Comparison of ENCODE assay signal across 8 cellular contexts in the genomic region with DNA sequence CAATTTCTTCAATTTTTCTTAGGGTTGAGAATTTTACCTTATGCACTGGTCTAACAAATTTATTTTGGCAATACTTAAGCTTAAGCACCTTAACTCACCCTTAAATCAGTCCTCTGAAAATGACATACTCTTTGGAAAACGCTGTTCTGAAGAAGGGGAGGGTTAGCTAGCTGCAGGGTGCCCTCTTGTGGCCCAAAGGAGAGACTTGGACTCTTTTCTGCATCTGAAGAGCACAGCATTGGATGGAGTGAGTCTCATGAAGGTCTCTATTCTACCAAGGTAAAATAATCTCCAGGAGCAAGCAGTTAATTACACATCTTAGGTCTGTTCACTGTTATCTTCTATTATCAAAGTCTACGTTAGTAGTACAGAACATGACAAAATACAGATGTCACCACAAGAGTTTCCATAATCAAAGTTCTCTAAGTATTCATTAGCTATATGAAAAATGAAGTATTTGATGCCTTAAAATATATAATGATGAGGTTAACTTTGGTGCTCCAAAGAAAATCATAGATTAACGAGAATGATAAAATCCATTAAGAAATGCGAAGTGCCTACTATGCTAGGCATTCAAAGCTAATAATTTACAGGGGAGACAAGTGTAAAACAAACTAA. TPM values are rescaled to one million over a fixed set of nuclear protein-coding genes. Genes with fewer than 3 reads are reported as not detected.
DNase-seq lines count a peak whose midpoint lies in the region; ATAC-seq and TF ChIP-seq lines count a peak whose summit lies in the region.

No MANE protein-coding gene starts in this region.

- peak; percentile 98 for ATAC-seq in HCT116
- ATAC-seq in WTC11 = peak; percentile 92
- ATAC-seq in thoracic aorta (ENCODE audit: insufficient number of reproducible peaks, low FRiP score, low read depth) = no peak

- WGBS in mesendoderm (ENCODE audit: extremely low coverage, insufficient coverage, low lambda C conversion rate) = no CpG with 5 or more reads among the region's 4 CpGs

- H3K36me3 Mint-ChIP-seq in WTC11 = peaks cover 24% of the 10 kb centered on the region

- BruUV-seq in HCT116 (replicated peaks; lab: Mats Ljungman, UMichigan) = no TSS peak

- no peak overlapping the region for H2AK5ac ChIP-seq in mesendoderm (ENCODE audit: low read length)

- H3K36me3 ChIP-seq in HCT116 (ENCODE audit: control insufficient read depth in 1 of 2, insufficient read depth in 2 of 2, low read length in 2 of 2) = peaks cover 16 to 22% of the 10 kb centered on the region in 2 experiments; a peak in 3 of 4 replicates
- no peaks in the 10 kb centered on the region for H3K36me3 ChIP-seq in mesendoderm (ENCODE audit: control insufficient read depth, insufficient read depth, low read length)
- H3K36me3 ChIP-seq in thoracic aorta = no peaks in the 10 kb centered on the region

- no peak overlapping the region for H3K27ac Mint-ChIP-seq in WTC11

- H3K27ac ChIP-seq in HCT116 (ENCODE audit: low read depth, low read length) (no peak overlapping the region), mesendoderm (ENCODE audit: low read depth, low read length) (no peak overlapping the region), thoracic aorta (no peak overlapping the region)

- H3K9ac ChIP-seq in HCT116 (ENCODE audit: low read length) (no peak overlapping the region), mesendoderm (ENCODE audit: low read length) (no peak overlapping the region)

- no peak overlapping the region for H2BK15ac ChIP-seq in mesendoderm (replicated peaks; ENCODE audit: low read depth)

- H3K9me3 Mint-ChIP-seq in WTC11 = no peaks in the 10 kb centered on the region

- H3K9me3 ChIP-seq in HCT116 (ENCODE audit: control insufficient read depth in 1 of 2, insufficient read depth in 1 of 2, low read depth in 1 of 2, low read length in 2 of 2) (no peaks in the 10 kb centered on the region), thoracic aorta (no peaks in the 10 kb centered on the region)

- H2BK5ac ChIP-seq in mesendoderm (ENCODE audit: low read length) = no peak overlapping the region

- H3K27me3 Mint-ChIP-seq in WTC11 (ENCODE audit: low read depth) = no peaks in the 10 kb centered on the region

- no peak overlapping the region for H3K4me3 Mint-ChIP-seq in WTC11

- RAD21 ChIA-PET in HCT116 (lab: Charles Lee; ENCODE audit: low non-redundant PET in 1 of 2, low total read pairs in 2 of 2, uncharacterized antibody in 2 of 2, unreplicated experiment in 2 of 2) = no interaction called here

- no peak overlapping the region for H3K4me3 ChIP-seq in HCT116 (replicated peaks in 1 of 2; ENCODE audit: low read depth in 1 of 2, low read length in 2 of 2)
- H3K4me3 ChIP-seq in mesendoderm (ENCODE audit: low read length) = no peak overlapping the region
- H3K4me3 ChIP-seq in thoracic aorta = no peak overlapping the region

- DNase-seq in NCI-H2081 (lab: John Stamatoyannopoulos, UW) (peak; percentile 17 to 60), NCI-H2081 treated with DMSO at 0.1 percent for 48 hours (lab: John Stamatoyannopoulos, UW) (no peak), HCT116 (ENCODE audit: low read depth, low spot score) (peak; percentile 24), NCI-H1436 treated with DMSO at 0.1 percent for 48 hours (lab: John Stamatoyannopoulos, UW) (peak; percentile 3), WTC11 (ENCODE audit: low spot score) (peak; percentile 36), mesendoderm (peak; percentile 78), thoracic aorta (ENCODE audit: low spot score) (no peak)
- peak; percentile 27 for DNase-seq in effector CD4-positive, alpha-beta T cell

- H3K79me2 ChIP-seq in HCT116 (ENCODE audit: insufficient read depth, low read length) (peaks cover 100% of the 10 kb centered on the region), mesendoderm (ENCODE audit: control insufficient read depth, insufficient read depth, low read length) (peaks cover 54% of the 10 kb centered on the region)

- H4K5ac ChIP-seq in mesendoderm (ENCODE audit: low read length) = no peak overlapping the region

- H3K79me1 ChIP-seq in mesendoderm (ENCODE audit: low read length) = peaks cover 8% of the 10 kb centered on the region

- TF ChIP-seq CTCF in HCT116 (IDR thresholded peaks at IDR 0.05 in 2 of 3, conservative IDR thresholded peaks at IDR 0.05 in 1 of 3; ENCODE audit: borderline replicate concordance in 1 of 3, insufficient read depth in 1 of 3, low read depth in 2 of 3, low read length in 2 of 3) = peak; percentile 69 to 88 (median 85)
- peak; percentile 50 for TF ChIP-seq CTCF in WTC11 (IDR thresholded peaks at IDR 0.05)
- TF ChIP-seq CTCF in thoracic aorta (IDR thresholded peaks at IDR 0.05) = peak; percentile 59

- H3K4me1 ChIP-seq in HCT116 (ENCODE audit: control insufficient read depth in 1 of 2, insufficient read depth in 2 of 2, low read length in 2 of 2) (no peaks in the 10 kb centered on the region), mesendoderm (ENCODE audit: control insufficient read depth, low read depth, low read length) (peaks cover 3% of the 10 kb centered on the region), thoracic aorta (ENCODE audit: control insufficient read depth in 1 of 2, low read depth in 2 of 2) (peaks cover 5 to 27% of the 10 kb centered on the region in 2 donors)

- peak; percentile 68 for TF ChIP-seq RAD21 in HCT116 (IDR thresholded peaks at IDR 0.05; ENCODE audit: low read depth)

- H3K27me3 ChIP-seq in HCT116 (ENCODE audit: insufficient read depth, low read length) (no peaks in the 10 kb centered on the region), mesendoderm (ENCODE audit: insufficient read depth, low read length, poor library complexity) (no peaks in the 10 kb centered on the region), thoracic aorta (replicated peaks; ENCODE audit: insufficient read depth) (no peaks in the 10 kb centered on the region)

- H3K4me1 Mint-ChIP-seq in WTC11 = peaks cover 62% of the 10 kb centered on the region

- POLR2A ChIA-PET in HCT116 (lab: Charles Lee) = interaction anchor here (1.6 kb wide), 1 partner anchor 120 kb away, joined by 3 read pairs; a partner anchor contains a TSS
- POLR2A ChIA-PET in WTC11 (lab: Charles Lee) = interaction anchor here (0.6 kb wide), 1 partner anchor 154 kb away, joined by 4 read pairs; no protein-coding TSS in a partner anchor

- no peak overlapping the region for H3K4ac ChIP-seq in mesendoderm (ENCODE audit: low read depth, low read length)

- H3K4me2 ChIP-seq in HCT116 (ENCODE audit: low read length) (no peak overlapping the region), mesendoderm (ENCODE audit: low read length) (no peak overlapping the region)

- CTCF ChIA-PET in HCT116 (lab: Charles Lee) (interaction anchor here (1.0 to 3.5 kb wide), 18 partner anchors 9 to 370 kb away, joined by 3 to 25 read pairs (median 5); no protein-coding TSS in a partner anchor), WTC11 (lab: Charles Lee) (interaction anchor here (0.6 to 2.7 kb wide), 17 partner anchors 10 to 329 kb away, joined by 3 to 14 read pairs (median 4); no protein-coding TSS in a partner anchor)

- H3K23ac ChIP-seq in mesendoderm (ENCODE audit: low read length) = no peak overlapping the region

- H4K8ac ChIP-seq in mesendoderm (ENCODE audit: low read depth, low read length) = no peak overlapping the region

- H4K20me1 ChIP-seq in HCT116 (ENCODE audit: insufficient read depth) = peaks cover 65% of the 10 kb centered on the region

- TF ChIP-seq POLR2A in HCT116 (IDR thresholded peaks at IDR 0.05; ENCODE audit: borderline replicate concordance, extremely low read depth, insufficient read depth, insufficient read length) = no peak

- H3K18ac ChIP-seq in mesendoderm (ENCODE audit: low read length) = no peak overlapping the region

- intact Hi-C loops in HCT116 (cut with micrococcal nuclease) = no loop called here

- no peak overlapping the region for H3K56ac ChIP-seq in mesendoderm (ENCODE audit: low read length)

- no peaks in the 10 kb centered on the region for H3K9me2 ChIP-seq in HCT116 (ENCODE audit: insufficient read depth)

- no peak overlapping the region for H2AFZ ChIP-seq in HCT116 (ENCODE audit: low read depth, low read length, poor library complexity, severe bottlenecking)

- no peak overlapping the region for H2BK120ac ChIP-seq in mesendoderm (ENCODE audit: low read depth, low read length)

TF ChIP-seq in HCT116, 20 proteins besides CTCF, POLR2A, EP300 and RAD21:
- TF ChIP-seq, protein P1, sequence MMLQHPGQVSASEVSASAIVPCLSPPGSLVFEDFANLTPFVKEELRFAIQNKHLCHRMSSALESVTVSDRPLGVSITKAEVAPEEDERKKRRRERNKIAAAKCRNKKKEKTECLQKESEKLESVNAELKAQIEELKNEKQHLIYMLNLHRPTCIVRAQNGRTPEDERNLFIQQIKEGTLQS (IDR thresholded peaks at IDR 0.05) = no peak
- TF ChIP-seq SIN3A (IDR thresholded peaks at IDR 0.05; ENCODE audit: low read depth) = 0 out of 2 replicates have a peak, but pooled peaks have one; percentile 33

TF ChIP-seq in WTC11, 78 proteins besides CTCF, POLR2A, EP300 and RAD21 (continues in another document):
- TF ChIP-seq ZNF396 (CRISPR knock-in tag; IDR thresholded peaks at IDR 0.05; ENCODE audit: borderline replicate concordance) (no peak), ZNF263 (CRISPR knock-in tag; IDR thresholded peaks at IDR 0.05; ENCODE audit: low read depth) (no peak)
- TF ChIP-seq, protein P2, sequence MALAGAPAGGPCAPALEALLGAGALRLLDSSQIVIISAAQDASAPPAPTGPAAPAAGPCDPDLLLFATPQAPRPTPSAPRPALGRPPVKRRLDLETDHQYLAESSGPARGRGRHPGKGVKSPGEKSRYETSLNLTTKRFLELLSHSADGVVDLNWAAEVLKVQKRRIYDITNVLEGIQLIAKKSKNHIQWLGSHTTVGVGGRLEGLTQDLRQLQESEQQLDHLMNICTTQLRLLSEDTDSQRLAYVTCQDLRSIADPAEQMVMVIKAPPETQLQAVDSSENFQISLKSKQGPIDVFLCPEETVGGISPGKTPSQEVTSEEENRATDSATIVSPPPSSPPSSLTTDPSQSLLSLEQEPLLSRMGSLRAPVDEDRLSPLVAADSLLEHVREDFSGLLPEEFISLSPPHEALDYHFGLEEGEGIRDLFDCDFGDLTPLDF (CRISPR knock-in tag; IDR thresholded peaks at IDR 0.05) = no peak
- TF ChIP-seq, protein P3, sequence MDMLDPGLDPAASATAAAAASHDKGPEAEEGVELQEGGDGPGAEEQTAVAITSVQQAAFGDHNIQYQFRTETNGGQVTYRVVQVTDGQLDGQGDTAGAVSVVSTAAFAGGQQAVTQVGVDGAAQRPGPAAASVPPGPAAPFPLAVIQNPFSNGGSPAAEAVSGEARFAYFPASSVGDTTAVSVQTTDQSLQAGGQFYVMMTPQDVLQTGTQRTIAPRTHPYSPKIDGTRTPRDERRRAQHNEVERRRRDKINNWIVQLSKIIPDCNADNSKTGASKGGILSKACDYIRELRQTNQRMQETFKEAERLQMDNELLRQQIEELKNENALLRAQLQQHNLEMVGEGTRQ (CRISPR knock-in tag; IDR thresholded peaks at IDR 0.05) = no peak
- TF ChIP-seq, protein P4, sequence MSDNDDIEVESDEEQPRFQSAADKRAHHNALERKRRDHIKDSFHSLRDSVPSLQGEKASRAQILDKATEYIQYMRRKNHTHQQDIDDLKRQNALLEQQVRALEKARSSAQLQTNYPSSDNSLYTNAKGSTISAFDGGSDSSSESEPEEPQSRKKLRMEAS (CRISPR knock-in tag; IDR thresholded peaks at IDR 0.05) = no peak

RNA-seq across cellular contexts. Expression of a gene that starts 24.4 kb away (rescaled TPM):
- 105 TPM for total RNA-seq in HCT116 (2021; ENCODE audit: unreplicated experiment)
- polyA plus RNA-seq in HCT116 (2012) = 39.0 and 39.7 TPM in 2 replicates
- 84.7 to 104 TPM (median 90.0 TPM) in 3 replicates for total RNA-seq in WTC11 (2021)
- polyA plus RNA-seq in mesendoderm (2013, experiment 1 of 2) = 41.5 TPM
- polyA plus RNA-seq in mesendoderm (2013, experiment 2 of 2) = 40.2 TPM
- total RNA-seq in thoracic aorta = 10 to 100 TPM; 45.4 to 88.7 TPM

Comparison
In these comparisons a context has a peak if more than half of its experiments do, and no peak if none do; other contexts are left out.
1. DNase-seq: peak in NCI-H2081 (2 of 2), HCT116 (single experiment), NCI-H1436 treated with DMSO at 0.1 percent for 48 hours (single experiment), WTC11 (single experiment), effector CD4-positive, alpha-beta T cell (single experiment) and mesendoderm (single experiment); none in NCI-H2081 treated with DMSO at 0.1 percent for 48 hours (single experiment) and thoracic aorta (single experiment).
2. Peak in every context shown above with its lines, with median percentiles within 50 percentile points of each other: CTCF ChIP-seq.